8 cellular contexts compared by ENCODE assay signal in genomic region chr1:1349256-1350012, GRCh38. TPM values are rescaled to one million over a fixed set of nuclear protein-coding genes. Genes with fewer than 3 reads are reported as not detected.
DNase-seq lines count a peak whose midpoint lies in the region; ATAC-seq lines count a peak whose summit lies in the region.

Gene DVL1, minus strand, starts transcription at chr1:1349418. Its CDS starts 353 bp downstream, at chr1:1349065.

- H3K4me3 ChIP-seq in mononuclear cell (ENCODE audit: low read length), result peak within 1 kb of the TSS; percentile 64

- H3K4me1 ChIP-seq in mononuclear cell (ENCODE audit: insufficient read depth, low read length), result peaks cover 27% of the 10 kb centered on the region

- peak; percentile 63 for ATAC-seq in HG02763 (IDR thresholded peaks at IDR 0.05; ENCODE audit: unreplicated experiment)

- peaks cover 17% of the 10 kb centered on the region for H3K27me3 ChIP-seq in mononuclear cell (ENCODE audit: insufficient read depth, low read length)

- DNase-seq in NCI-H2029 (lab: John Stamatoyannopoulos, UW) (peak; percentile 13), NCI-H2029 treated with DMSO at 0.1 percent for 48 hours (lab: John Stamatoyannopoulos, UW) (no peak), NCI-H510A (lab: John Stamatoyannopoulos, UW) (peak; percentile 79), activated T-cell treated with anti-CD3 and anti-CD28 coated beads for 1 hour (ENCODE audit: low read depth) (peak; percentile 72), epidermal melanocyte (ENCODE audit: insufficient read length, low spot score) (peak; percentile 88)
- peak; percentile 47 for DNase-seq in stimulated activated CD8-positive, alpha-beta memory T cell treated with anti-CD3 and anti-CD28 coated beads, Interleukin-4, amount 100 ng/mL, for 24 hours (ENCODE audit: low read depth)

- no peaks in the 10 kb centered on the region for H3K9me3 ChIP-seq in mononuclear cell (ENCODE audit: low read depth, low read length)

RNA-seq across cellular contexts. Expression of gene DVL1, which starts in this region (rescaled TPM):
- 17.9 TPM for total RNA-seq in mononuclear cell
